ENCODE assay signal across 15 cellular contexts in the genomic region with DNA sequence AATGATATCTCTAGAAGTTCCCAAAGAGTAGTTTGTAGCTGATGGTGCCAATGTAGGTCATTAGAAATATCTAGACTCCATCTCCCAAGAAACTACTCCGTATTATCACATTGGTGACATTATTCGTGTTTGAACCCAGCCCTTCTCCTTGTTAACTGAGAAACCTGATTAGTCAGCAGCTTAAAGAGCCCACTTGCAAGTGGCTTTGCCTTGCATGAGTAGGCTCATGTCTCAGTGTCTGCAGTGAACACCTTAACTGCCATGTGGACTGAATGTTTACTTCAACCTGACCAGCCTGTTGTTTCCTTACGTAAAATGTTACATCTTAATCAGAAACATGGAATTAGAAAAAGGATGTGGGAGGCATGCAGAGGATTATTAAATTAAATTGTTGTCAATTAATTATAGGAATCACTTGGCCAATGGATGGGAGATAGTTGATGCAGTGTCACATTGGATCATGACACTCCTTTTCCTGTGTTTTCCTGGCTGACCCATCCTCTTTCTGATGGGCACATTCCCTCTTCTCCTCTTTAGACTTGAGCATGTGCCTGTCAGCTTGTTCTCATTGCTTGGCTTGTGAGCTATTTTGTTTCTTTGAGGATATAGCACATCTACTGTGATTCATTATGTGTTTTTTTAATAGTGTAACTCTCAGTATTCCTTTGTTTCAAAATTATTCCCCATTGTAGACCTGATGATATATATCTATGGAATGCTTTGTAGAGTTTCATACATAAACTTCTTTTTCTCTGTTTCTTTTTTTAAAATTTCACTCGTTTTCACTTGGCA. TPM values are rescaled to one million over a fixed set of nuclear protein-coding genes. Genes with fewer than 3 reads are reported as not detected.
A peak's percentile ranks its signal among the peaks of the same experiment; 100 is the strongest.
DNase-seq lines count a peak whose midpoint lies in the region; ATAC-seq and TF ChIP-seq lines count a peak whose summit lies in the region.
"Had no signal": no experiment of that assay in that cellular context is flagged by ENCODE, and none has a peak within 500 bp of the region (broad histone marks: within the 10 kb centered on the region; RNA-seq: fewer than 3 reads in every experiment).

No MANE protein-coding gene starts in this region.

- H3K36me3 Mint-ChIP-seq in activated naive CD4-positive, alpha-beta T cell treated with anti-CD3 and anti-CD28 coated beads, Interleukin-2, amount 50 U/mL, for 24 hours: peaks cover 8% of the 10 kb centered on the region
- peaks cover 0 to 12% of the 10 kb centered on the region in 2 donors for H3K36me3 Mint-ChIP-seq in activated naive CD4-positive, alpha-beta T cell treated with anti-CD3 and anti-CD28 coated beads, Interleukin-2, amount 50 U/mL, for 72 hours

- H3K9me3 ChIP-seq in fibroblast of lung (ENCODE audit: control insufficient read depth, insufficient read depth, low read depth, low read length): no peaks in the 10 kb centered on the region
- no peaks in the 10 kb centered on the region for H3K9me3 ChIP-seq in skeletal muscle satellite cell (replicated peaks; ENCODE audit: low read length)

- H3K27ac Mint-ChIP-seq in activated naive CD4-positive, alpha-beta T cell treated with anti-CD3 and anti-CD28 coated beads, Interleukin-2, amount 50 U/mL, for 24 hours: peak overlapping the region; percentile 30
- peak overlapping the region in 1 of 2 donors; percentile 44 for H3K27ac Mint-ChIP-seq in activated naive CD4-positive, alpha-beta T cell treated with anti-CD3 and anti-CD28 coated beads, Interleukin-2, amount 50 U/mL, for 72 hours
- H3K27ac Mint-ChIP-seq: activated CD4-positive, alpha-beta T cell treated with anti-CD3 and anti-CD28 coated beads, Interleukin-2, amount 10 ng/mL, durations not matched to agents 24 days and 14 days; memory B cell; T-helper 2 cell treated with Interferon-gamma antibody and Interleukin-4, amounts not matched to agents 5 μg/mL and 100 μg/mL, for 36 hours had no signal

- H3K4me2 ChIP-seq in fibroblast of lung (ENCODE audit: extremely low read depth, insufficient read depth, low read length) (peak overlapping the region; percentile 15), skeletal muscle satellite cell (ENCODE audit: low read length) (peak overlapping the region; percentile 51)

- peaks cover 6% of the 10 kb centered on the region for H3K9me3 Mint-ChIP-seq in activated naive CD4-positive, alpha-beta T cell treated with anti-CD3 and anti-CD28 coated beads, Interleukin-2, amount 50 U/mL, for 24 hours
- peaks cover 0 to 4% of the 10 kb centered on the region in 2 donors for H3K9me3 Mint-ChIP-seq in activated naive CD4-positive, alpha-beta T cell treated with anti-CD3 and anti-CD28 coated beads, Interleukin-2, amount 50 U/mL, for 72 hours
- H3K9me3 Mint-ChIP-seq: activated CD4-positive, alpha-beta T cell treated with anti-CD3 and anti-CD28 coated beads, Interleukin-2, amount 10 ng/mL, durations not matched to agents 24 days and 14 days had no signal

- H3K9ac ChIP-seq in fibroblast of lung (ENCODE audit: insufficient read depth, low read length): no peak overlapping the region
- H3K9ac ChIP-seq in skeletal muscle satellite cell (ENCODE audit: low read depth, low read length): peak overlapping the region; percentile 55
- H3K9ac ChIP-seq: parathyroid adenoma had no signal

- no peaks in the 10 kb centered on the region for H3K27me3 Mint-ChIP-seq in activated naive CD4-positive, alpha-beta T cell treated with anti-CD3 and anti-CD28 coated beads, Interleukin-2, amount 50 U/mL, for 24 hours
- H3K27me3 Mint-ChIP-seq: activated CD4-positive, alpha-beta T cell treated with anti-CD3 and anti-CD28 coated beads, Interleukin-2, amount 10 ng/mL, durations not matched to agents 24 days and 14 days; memory B cell had no signal

- H3K4me3 Mint-ChIP-seq in activated naive CD4-positive, alpha-beta T cell treated with anti-CD3 and anti-CD28 coated beads, Interleukin-2, amount 50 U/mL, for 24 hours: no peak overlapping the region
- H3K4me3 Mint-ChIP-seq: activated CD4-positive, alpha-beta T cell treated with anti-CD3 and anti-CD28 coated beads, Interleukin-2, amount 10 ng/mL, durations not matched to agents 24 days and 14 days; memory B cell; T-helper 2 cell treated with Interferon-gamma antibody and Interleukin-4, amounts not matched to agents 5 μg/mL and 100 μg/mL, for 36 hours had no signal

- H3K27me3 ChIP-seq in fibroblast of lung (ENCODE audit: control insufficient read depth, insufficient read depth, low read length): no peaks in the 10 kb centered on the region
- H3K27me3 ChIP-seq in skeletal muscle satellite cell (ENCODE audit: control insufficient read depth, insufficient read depth, low read length): no peaks in the 10 kb centered on the region

- DNase-seq in activated naive CD4-positive, alpha-beta T cell treated with anti-CD3 and anti-CD28 coated beads, Interleukin-2, amount 50 U/mL, for 72 hours (ENCODE audit: low spot score in 2 of 2): no peak
- DNase-seq in SK-MEL-5 (ENCODE audit: low read depth, low spot score) (peak; percentile 37), fibroblast of lung (ENCODE audit: low read depth in 2 of 2) (peak in 1 of 2 donors; percentile 68), NCI-H128 (lab: John Stamatoyannopoulos, UW; ENCODE audit: unreplicated experiment) (no peak), NCI-H1436 (lab: John Stamatoyannopoulos, UW) (no peak)
- DNase-seq in stimulated activated CD4-positive, alpha-beta T cell treated with anti-CD3 and anti-CD28 coated beads, Interleukin-15, amount 100 ng/mL, for 24 hours: no peak
- DNase-seq: activated CD4-positive, alpha-beta T cell treated with anti-CD3 and anti-CD28 coated beads, Interleukin-2, amount 10 ng/mL, durations not matched to agents 24 days and 14 days; stimulated activated CD8-positive, alpha-beta memory T cell treated with anti-CD3 and anti-CD28 coated beads, Interleukin-4, amount 100 ng/mL, for 48 hours; trophoblast cell had no signal

- H3K4me1 ChIP-seq in fibroblast of lung (ENCODE audit: control insufficient read depth, extremely low read depth, insufficient read depth, low read length) (peaks cover 13% of the 10 kb centered on the region), skeletal muscle satellite cell (ENCODE audit: control insufficient read depth, insufficient read depth, low read length) (peaks cover 35% of the 10 kb centered on the region)

- peaks cover 49% of the 10 kb centered on the region for H3K4me1 Mint-ChIP-seq in activated naive CD4-positive, alpha-beta T cell treated with anti-CD3 and anti-CD28 coated beads, Interleukin-2, amount 50 U/mL, for 24 hours

- no peak overlapping the region for H2AFZ ChIP-seq in fibroblast of lung (ENCODE audit: low read length)
- H2AFZ ChIP-seq: parathyroid adenoma had no signal

- H4K20me1 ChIP-seq in fibroblast of lung (ENCODE audit: control insufficient read depth, extremely low read depth, insufficient read depth, low read length): no peaks in the 10 kb centered on the region

- no peak for TF ChIP-seq CTCF in fibroblast of lung (conservative IDR thresholded peaks at IDR 0.05 in 1 of 2, IDR thresholded peaks at IDR 0.05 in 1 of 2; ENCODE audit: low read depth in 1 of 2, low read length in 2 of 2)

- no peak for ATAC-seq in activated naive CD4-positive, alpha-beta T cell treated with anti-CD3 and anti-CD28 coated beads, Interleukin-2, amount 50 U/mL, for 72 hours

- in situ Hi-C loops in SK-MEL-5 (cut with HindIII; ENCODE audit: low pct_unique_long_range_greater_than_20kb, low sequenced_read_pairs): no loop called here

- H3K4me3 ChIP-seq in fibroblast of lung (replicated peaks in 1 of 4; ENCODE audit: control extremely low read depth in 1 of 4, insufficient read depth in 1 of 4, low read depth in 3 of 4, low read length in 4 of 4) (no peak overlapping the region), skeletal muscle satellite cell (ENCODE audit: low read length) (no peak overlapping the region)

- H3K36me3 ChIP-seq in fibroblast of lung (ENCODE audit: control insufficient read depth, insufficient read depth, low read length) (no peaks in the 10 kb centered on the region), skeletal muscle satellite cell (ENCODE audit: insufficient read depth, low read length) (no peaks in the 10 kb centered on the region)

- H3K27ac ChIP-seq in fibroblast of lung (ENCODE audit: insufficient read depth, low read length): peak overlapping the region; percentile 31
- H3K27ac ChIP-seq: HL-60, parathyroid adenoma had no signal

- H3K79me2 ChIP-seq in fibroblast of lung (ENCODE audit: control insufficient read depth, insufficient read depth, low read length): peaks cover 45% of the 10 kb centered on the region

RNA-seq across cellular contexts. Expression of a gene that starts 18.0 kb away (rescaled TPM):
- total RNA-seq in activated naive CD4-positive, alpha-beta T cell treated with anti-CD3 and anti-CD28 coated beads, Interleukin-2, amount 50 U/mL, for 72 hours: 10 to 100 TPM; 21.5 to 28.7 TPM
- total RNA-seq in SK-MEL-5 (2014; rRNA removed; shearing (Covaris generic)): 115 and 125 TPM in 2 replicates
- 70.0 and 78.1 TPM in 2 replicates for polyA plus RNA-seq in SK-MEL-5 (2015; cell fraction: cytosol; rRNA removed)
- 30.8 and 36.5 TPM in 2 replicates for polyA plus RNA-seq in SK-MEL-5 (2015; cell fraction: nucleus; rRNA removed)
- total RNA-seq in fibroblast of lung: 91.9 and 105 TPM in 2 replicates
- 71.9 and 73.6 TPM in 2 replicates for polyA plus RNA-seq in fibroblast of lung
- 41.2 and 50.7 TPM in 2 replicates for polyA plus RNA-seq in fibroblast of lung (2012)
- 9.1 and 24.6 TPM in 2 replicates for polyA minus RNA-seq in fibroblast of lung (ENCODE audit: low replicate concordance)
- total RNA-seq in skeletal muscle satellite cell (2012; rRNA removed): 72.8 and 81.9 TPM in 2 replicates
